8 cellular contexts compared by ENCODE assay signal in the genomic region with DNA sequence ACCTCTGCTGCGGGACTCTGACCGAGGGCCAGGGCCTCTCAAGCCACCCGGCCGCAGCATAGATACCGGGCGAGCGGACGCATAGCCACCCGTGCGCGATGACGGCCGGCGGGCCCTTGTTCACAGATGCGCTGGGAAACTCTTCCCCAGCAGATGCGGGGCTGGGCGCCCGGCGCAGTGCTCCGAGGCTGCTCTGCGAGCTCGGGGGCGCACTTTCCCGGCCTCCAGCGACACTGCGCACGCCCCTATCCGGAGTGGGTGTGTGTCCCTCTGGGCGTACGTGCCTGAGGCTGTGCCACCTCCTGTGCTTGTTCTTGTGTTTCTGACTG.
A peak's percentile ranks its signal among the peaks of the same experiment; 100 is the strongest.
DNase-seq lines count a peak whose midpoint lies in the region; ATAC-seq and TF ChIP-seq lines count a peak whose summit lies in the region.

No MANE protein-coding gene starts in this region.

- POLR2A ChIA-PET in activated CD8-positive, alpha-beta T cell treated with anti-CD3 and anti-CD28 coated beads, Interleukin-2, amount 10 ng/mL, durations not matched to agents 7 days and 5 days (lab: Charles Lee): no interaction called here

- H3K9me3 ChIP-seq in iPS-20b (ENCODE audit: insufficient read depth, low read depth, low read length) (no peaks in the 10 kb centered on the region), thoracic aorta (no peaks in the 10 kb centered on the region)

- H3K4me1 Mint-ChIP-seq in activated CD8-positive, alpha-beta T cell treated with anti-CD3 and anti-CD28 coated beads, Interleukin-2, amount 10 ng/mL, durations not matched to agents 7 days and 5 days (ENCODE audit: low read depth): no peaks in the 10 kb centered on the region
- H3K4me1 Mint-ChIP-seq in activated CD8-positive, alpha-beta memory T cell treated with anti-CD3 and anti-CD28 coated beads, Interleukin-2, amount 10 ng/mL, durations not matched to agents 7 days and 5 days: peaks cover 5% of the 10 kb centered on the region

- H3K27me3 ChIP-seq in H7 (ENCODE audit: control insufficient read depth, insufficient read depth, low read length) (peaks cover 50% of the 10 kb centered on the region), iPS-20b (ENCODE audit: insufficient read depth, low read length) (peaks cover 94% of the 10 kb centered on the region), thoracic aorta (replicated peaks; ENCODE audit: insufficient read depth) (no peaks in the 10 kb centered on the region)

- no peak for TF ChIP-seq CTCF in thoracic aorta (IDR thresholded peaks at IDR 0.05)

- no peaks in the 10 kb centered on the region for H3K36me3 Mint-ChIP-seq in activated CD8-positive, alpha-beta T cell treated with anti-CD3 and anti-CD28 coated beads, Interleukin-2, amount 10 ng/mL, durations not matched to agents 7 days and 5 days (ENCODE audit: low read depth)
- peaks cover 2% of the 10 kb centered on the region for H3K36me3 Mint-ChIP-seq in activated CD8-positive, alpha-beta memory T cell treated with anti-CD3 and anti-CD28 coated beads, Interleukin-2, amount 10 ng/mL, durations not matched to agents 7 days and 5 days

- peaks cover 11% of the 10 kb centered on the region; the same call in 1 of the 2 replicates for H3K4me1 ChIP-seq in iPS-20b (ENCODE audit: insufficient read depth, low read length)
- H3K4me1 ChIP-seq in thoracic aorta (ENCODE audit: control insufficient read depth in 1 of 2, low read depth in 2 of 2): peaks cover 8 to 22% of the 10 kb centered on the region in 2 donors

- CTCF ChIA-PET in activated CD8-positive, alpha-beta T cell treated with anti-CD3 and anti-CD28 coated beads, Interleukin-2, amount 10 ng/mL, durations not matched to agents 7 days and 5 days (lab: Charles Lee): no interaction called here
- CTCF ChIA-PET in activated CD8-positive, alpha-beta memory T cell treated with anti-CD3 and anti-CD28 coated beads, Interleukin-2, amount 10 ng/mL, durations not matched to agents 7 days and 5 days (lab: Charles Lee): no interaction called here

- no peaks in the 10 kb centered on the region for H3K9me3 Mint-ChIP-seq in activated CD8-positive, alpha-beta T cell treated with anti-CD3 and anti-CD28 coated beads, Interleukin-2, amount 10 ng/mL, durations not matched to agents 7 days and 5 days (ENCODE audit: insufficient read depth)
- H3K9me3 Mint-ChIP-seq in activated CD8-positive, alpha-beta memory T cell treated with anti-CD3 and anti-CD28 coated beads, Interleukin-2, amount 10 ng/mL, durations not matched to agents 7 days and 5 days (ENCODE audit: low read depth): no peaks in the 10 kb centered on the region

- H3K36me3 ChIP-seq in H7 (replicated peaks; ENCODE audit: control insufficient read depth, insufficient read depth, low read length) (no peaks in the 10 kb centered on the region), iPS-20b (ENCODE audit: insufficient read depth, low read depth, low read length) (no peaks in the 10 kb centered on the region), thoracic aorta (no peaks in the 10 kb centered on the region)

- peaks cover 59% of the 10 kb centered on the region for H3K27me3 Mint-ChIP-seq in activated CD8-positive, alpha-beta T cell treated with anti-CD3 and anti-CD28 coated beads, Interleukin-2, amount 10 ng/mL, durations not matched to agents 7 days and 5 days (ENCODE audit: low read depth)
- peaks cover 80% of the 10 kb centered on the region for H3K27me3 Mint-ChIP-seq in activated CD8-positive, alpha-beta memory T cell treated with anti-CD3 and anti-CD28 coated beads, Interleukin-2, amount 10 ng/mL, durations not matched to agents 7 days and 5 days

- no peak overlapping the region for H3K27ac Mint-ChIP-seq in activated CD8-positive, alpha-beta T cell treated with anti-CD3 and anti-CD28 coated beads, Interleukin-2, amount 10 ng/mL, durations not matched to agents 7 days and 5 days
- H3K27ac Mint-ChIP-seq in activated CD8-positive, alpha-beta memory T cell treated with anti-CD3 and anti-CD28 coated beads, Interleukin-2, amount 10 ng/mL, durations not matched to agents 7 days and 5 days: no peak overlapping the region

- no peak overlapping the region for H3K4me3 Mint-ChIP-seq in activated CD8-positive, alpha-beta T cell treated with anti-CD3 and anti-CD28 coated beads, Interleukin-2, amount 10 ng/mL, durations not matched to agents 7 days and 5 days
- H3K4me3 Mint-ChIP-seq in activated CD8-positive, alpha-beta memory T cell treated with anti-CD3 and anti-CD28 coated beads, Interleukin-2, amount 10 ng/mL, durations not matched to agents 7 days and 5 days: no peak overlapping the region

- peak; percentile 39 for ATAC-seq in activated CD8-positive, alpha-beta T cell treated with anti-CD3 and anti-CD28 coated beads, Interleukin-2, amount 10 ng/mL, durations not matched to agents 7 days and 5 days
- no peak for ATAC-seq in thoracic aorta (ENCODE audit: insufficient number of reproducible peaks, low FRiP score, low read depth)
- no peak for ATAC-seq in activated CD8-positive, alpha-beta memory T cell treated with anti-CD3 and anti-CD28 coated beads, Interleukin-2, amount 10 ng/mL, durations not matched to agents 7 days and 5 days

- H3K27ac ChIP-seq in iPS-20b (ENCODE audit: low read length): no peak overlapping the region
- no peak overlapping the region for H3K27ac ChIP-seq in thoracic aorta

- DNase-seq in EH (ENCODE audit: low read depth) (peak; percentile 15), H7 (peak; percentile 86), thoracic aorta (ENCODE audit: low spot score) (no peak), KG1 (lab: John Stamatoyannopoulos, UW) (no peak)
- DNase-seq in activated CD8-positive, alpha-beta T cell treated with anti-CD3 and anti-CD28 coated beads, Interleukin-2, amount 10 ng/mL, durations not matched to agents 7 days and 5 days: no peak
- no peak for DNase-seq in effector CD8-positive, alpha-beta T cell (lab: John Stamatoyannopoulos, UW)
- no peak for DNase-seq in activated CD8-positive, alpha-beta memory T cell treated with anti-CD3 and anti-CD28 coated beads, Interleukin-2, amount 10 ng/mL, durations not matched to agents 7 days and 5 days

- H3K9ac ChIP-seq in iPS-20b (ENCODE audit: low read depth, low read length): no peak overlapping the region

- peak overlapping the region; percentile 19; the same call in 1 of the 2 replicates for H3K4me3 ChIP-seq in H7 (ENCODE audit: insufficient read depth, low read depth, low read length)
- H3K4me3 ChIP-seq in iPS-20b (ENCODE audit: low read length): peak overlapping the region; percentile 64
- peak overlapping the region; percentile 64 for H3K4me3 ChIP-seq in thoracic aorta

Comparison
In these comparisons a context has a peak if more than half of its experiments do, and no peak if none do; other contexts are left out.
1. DNase-seq: peak in EH (single experiment) and H7 (single experiment); none in activated CD8-positive, alpha-beta T cell treated with anti-CD3 and anti-CD28 coated beads, Interleukin-2, amount 10 ng/mL, durations not matched to agents 7 days and 5 days (single experiment), thoracic aorta (single experiment), effector CD8-positive, alpha-beta T cell (single experiment), activated CD8-positive, alpha-beta memory T cell treated with anti-CD3 and anti-CD28 coated beads, Interleukin-2, amount 10 ng/mL, durations not matched to agents 7 days and 5 days (single experiment) and KG1 (single experiment).
2. Peak in every context shown above with its lines, with median percentiles within 50 percentile points of each other: H3K4me3 ChIP-seq.